19 cellular contexts compared by ENCODE assay signal in genomic region chr9:92974696-92975451, GRCh38. TPM values are rescaled to one million over a fixed set of nuclear protein-coding genes. Genes with fewer than 3 reads are reported as not detected.
DNase-seq lines count a peak whose midpoint lies in the region; ATAC-seq and TF ChIP-seq lines count a peak whose summit lies in the region.
"Had no signal": no experiment of that assay in that cellular context is flagged by ENCODE, and none has a peak within 500 bp of the region (broad histone marks: within the 10 kb centered on the region; RNA-seq: fewer than 3 reads in every experiment).

No MANE protein-coding gene starts in this region.

- intact Hi-C loops in activated CD8-positive, alpha-beta T cell treated with anti-CD3 and anti-CD28 coated beads for 36 hours (cut with micrococcal nuclease), result no loop called here
- intact Hi-C loops in thyroid gland (cut with DNase I), result no loop called here

- H3K4me1 ChIP-seq in mesenchymal stem cell (ENCODE audit: control insufficient read depth, insufficient read depth, low read depth, low read length) (peaks cover 2% of the 10 kb centered on the region), thyroid gland (peaks cover 31 to 57% of the 10 kb centered on the region in 2 donors)

- 79% methylated on average over 16 of the region's 17 CpGs for WGBS in mesenchymal stem cell
- 88 to 93% methylated on average over 16 to 17 of the region's 17 CpGs for WGBS in thyroid gland, 2 donors

- H3K36me3 ChIP-seq in mesenchymal stem cell (ENCODE audit: control insufficient read depth in 1 of 2, insufficient read depth in 2 of 2, low read depth in 1 of 2, low read length in 2 of 2), result no peaks in the 10 kb centered on the region
- H3K36me3 ChIP-seq in thyroid gland, result no peaks in the 10 kb centered on the region

- no peak overlapping the region for H3K14ac ChIP-seq in mesenchymal stem cell (ENCODE audit: low read length in 2 of 2)

- H3K27me3 ChIP-seq in mesenchymal stem cell (ENCODE audit: control insufficient read depth in 1 of 2, insufficient read depth in 1 of 2, low read length in 2 of 2) (peaks cover 0 to 22% of the 10 kb centered on the region in 2 experiments), thyroid gland (no peaks in the 10 kb centered on the region)

- H3K9ac ChIP-seq in mesenchymal stem cell (ENCODE audit: low read length), result no peak overlapping the region

- no peak overlapping the region for H2AFZ ChIP-seq in mesenchymal stem cell (ENCODE audit: low read depth, low read length)

- peak overlapping the region; percentile 25 for H4K91ac ChIP-seq in mesenchymal stem cell (ENCODE audit: low read length)

- H2BK5ac ChIP-seq in mesenchymal stem cell (ENCODE audit: low read depth, low read length, poor library complexity, severe bottlenecking), result no peak overlapping the region

- H3K4me2 ChIP-seq in mesenchymal stem cell (ENCODE audit: low read length, poor library complexity, severe bottlenecking), result no peak overlapping the region

- H3K9me3 Mint-ChIP-seq in activated CD8-positive, alpha-beta T cell treated with anti-CD3 and anti-CD28 coated beads for 36 hours, result peaks cover 2% of the 10 kb centered on the region

- no peak for TF ChIP-seq CTCF in activated CD8-positive, alpha-beta T cell treated with anti-CD3 and anti-CD28 coated beads for 36 hours (IDR thresholded peaks at IDR 0.05)
- TF ChIP-seq CTCF in thyroid gland (IDR thresholded peaks at IDR 0.05), result no peak

- H3K27ac ChIP-seq in mesenchymal stem cell (ENCODE audit: low read length, poor library complexity, severe bottlenecking), result no peak overlapping the region
- H3K27ac ChIP-seq in thyroid gland, result peak overlapping the region in 2 of 3 donors; percentile 83 to 84
- H3K27ac ChIP-seq: coronary artery, RWPE1 had no signal

- no peak overlapping the region for H2BK12ac ChIP-seq in mesenchymal stem cell (ENCODE audit: low read length in 2 of 2)

- no peak overlapping the region for H3K4me3 ChIP-seq in mesenchymal stem cell (ENCODE audit: insufficient read depth in 1 of 2, low read depth in 1 of 2, low read length in 2 of 2)
- no peak overlapping the region for H3K4me3 ChIP-seq in thyroid gland (replicated peaks in 1 of 3)
- H3K4me3 ChIP-seq: coronary artery had no signal

- no peak overlapping the region for H4K8ac ChIP-seq in mesenchymal stem cell (ENCODE audit: low read length)

- H3K23ac ChIP-seq in mesenchymal stem cell (ENCODE audit: low read length in 2 of 2), result no peak overlapping the region

- H3K4me1 Mint-ChIP-seq in activated CD8-positive, alpha-beta T cell treated with anti-CD3 and anti-CD28 coated beads for 36 hours (ENCODE audit: low read depth), result peaks cover 85% of the 10 kb centered on the region

- peaks cover 51% of the 10 kb centered on the region for H3K36me3 Mint-ChIP-seq in activated CD8-positive, alpha-beta T cell treated with anti-CD3 and anti-CD28 coated beads for 36 hours (ENCODE audit: low read depth)

- no peaks in the 10 kb centered on the region for H3K9me3 ChIP-seq in mesenchymal stem cell (ENCODE audit: control insufficient read depth, low read length)
- no peaks in the 10 kb centered on the region for H3K9me3 ChIP-seq in thyroid gland

- no peaks in the 10 kb centered on the region for H3K79me1 ChIP-seq in mesenchymal stem cell (replicated peaks; ENCODE audit: low read length, poor library complexity, severe bottlenecking)

- TF ChIP-seq POLR2A in thyroid gland (IDR thresholded peaks at IDR 0.05), result no peak

- no peaks in the 10 kb centered on the region for H3K27me3 Mint-ChIP-seq in activated CD8-positive, alpha-beta T cell treated with anti-CD3 and anti-CD28 coated beads for 36 hours

- POLR2A ChIA-PET in activated CD8-positive, alpha-beta T cell treated with anti-CD3 and anti-CD28 coated beads for 36 hours (lab: Charles Lee), result interaction anchor here (0.6 to 3.9 kb wide), 5 partner anchors 10 to 141 kb away, joined by 3 to 32 read pairs (median 4); no protein-coding TSS in a partner anchor

- no peak overlapping the region for H2BK120ac ChIP-seq in mesenchymal stem cell (ENCODE audit: low read depth, low read length)

- H3K18ac ChIP-seq in mesenchymal stem cell (ENCODE audit: low read depth in 1 of 2, low read length in 2 of 2), result no peak overlapping the region

- no peak overlapping the region for H2BK15ac ChIP-seq in mesenchymal stem cell (ENCODE audit: low read depth, poor library complexity, severe bottlenecking)

- no peak overlapping the region for H2AK5ac ChIP-seq in mesenchymal stem cell (ENCODE audit: low read length, severe bottlenecking)

- peak overlapping the region; percentile 83 for H3K27ac Mint-ChIP-seq in activated CD8-positive, alpha-beta T cell treated with anti-CD3 and anti-CD28 coated beads for 36 hours

- H3K4me3 Mint-ChIP-seq in activated CD8-positive, alpha-beta T cell treated with anti-CD3 and anti-CD28 coated beads for 36 hours, result no peak overlapping the region

- no peak for ATAC-seq in activated CD8-positive, alpha-beta T cell treated with anti-CD3 and anti-CD28 coated beads for 36 hours
- no peak for ATAC-seq in GM19397 (IDR thresholded peaks at IDR 0.05; ENCODE audit: unreplicated experiment)
- ATAC-seq in esophagus mucosa, result no peak
- ATAC-seq: sciatic nerve had no signal

- CTCF ChIA-PET in activated CD8-positive, alpha-beta T cell treated with anti-CD3 and anti-CD28 coated beads for 36 hours (lab: Charles Lee), result interaction anchor here (1.0 to 2.9 kb wide), 6 partner anchors 11 to 28 kb away, joined by 3 to 12 read pairs (median 4); no protein-coding TSS in a partner anchor

- H3K4ac ChIP-seq in mesenchymal stem cell (ENCODE audit: low read depth in 1 of 2, low read length in 2 of 2), result no peak overlapping the region

- peak; percentile 52 for DNase-seq in activated CD8-positive, alpha-beta memory T cell treated with anti-CD3 and anti-CD28 coated beads for 24 hours
- DNase-seq in activated CD8-positive, alpha-beta memory T cell treated with anti-CD3 and anti-CD28 coated beads, Interleukin-2, amount 50 U/mL, for 4 hours, result no peak
- no peak for DNase-seq in activated CD8-positive, alpha-beta T cell treated with anti-CD3 and anti-CD28 coated beads for 36 hours
- no peak for DNase-seq in mesenchymal stem cell
- DNase-seq in thyroid gland, result no peak
- DNase-seq in NCI-H2081 treated with DMSO at 0.1 percent for 48 hours (lab: John Stamatoyannopoulos, UW), result no peak
- DNase-seq: activated CD4-positive, alpha-beta T cell treated with anti-CD3 and anti-CD28 coated beads, Interleukin-2, amount 50 U/mL, for 4 hours; DMS 273 treated with DMSO at 0.1 percent for 48 hours; hypothalamus; NCI-H2029; NCI-H69; stimulated activated CD4-positive, alpha-beta T cell treated with anti-CD3 and anti-CD28 coated beads, Interleukin-4, amount 100 ng/mL, for 4 hours; stimulated activated naive CD4-positive, alpha-beta T cell treated with Interleukin-2 at 50 U/mL for 16 hours had no signal

RNA-seq across cellular contexts. Expression of gene FGD3, which starts 27.6 kb away (rescaled TPM):
- total RNA-seq in activated CD8-positive, alpha-beta T cell treated with anti-CD3 and anti-CD28 coated beads for 36 hours, result 10 to 100 TPM; 41.6 to 43.5 TPM
- polyA plus RNA-seq in mesenchymal stem cell (2013, experiment 1 of 2), result not detected
- polyA plus RNA-seq in mesenchymal stem cell (2013, experiment 2 of 2), result not detected
- total RNA-seq in thyroid gland, result 1 to 10 TPM; 5.2 to 6.6 (median 5.6) TPM
- total RNA-seq in esophagus mucosa, result 2.1 TPM
- total RNA-seq: fibroblast of lung had no signal
- polyA plus RNA-seq: fibroblast of lung had no signal

Comparison
In these comparisons a context has a peak if more than half of its experiments do, and no peak if none do; other contexts are left out.
1. RNA of gene FGD3, which starts 27.6 kb away (total RNA-seq): 41.6 to 43.5 TPM in activated CD8-positive, alpha-beta T cell treated with anti-CD3 and anti-CD28 coated beads for 36 hours; 5.2 to 6.6 TPM in thyroid gland and 2.1 TPM in esophagus mucosa (single experiment); every median in the first group is over 4 times any median in the second.